Comparison of ENCODE assay signal across 8 cellular contexts in the genomic region with DNA sequence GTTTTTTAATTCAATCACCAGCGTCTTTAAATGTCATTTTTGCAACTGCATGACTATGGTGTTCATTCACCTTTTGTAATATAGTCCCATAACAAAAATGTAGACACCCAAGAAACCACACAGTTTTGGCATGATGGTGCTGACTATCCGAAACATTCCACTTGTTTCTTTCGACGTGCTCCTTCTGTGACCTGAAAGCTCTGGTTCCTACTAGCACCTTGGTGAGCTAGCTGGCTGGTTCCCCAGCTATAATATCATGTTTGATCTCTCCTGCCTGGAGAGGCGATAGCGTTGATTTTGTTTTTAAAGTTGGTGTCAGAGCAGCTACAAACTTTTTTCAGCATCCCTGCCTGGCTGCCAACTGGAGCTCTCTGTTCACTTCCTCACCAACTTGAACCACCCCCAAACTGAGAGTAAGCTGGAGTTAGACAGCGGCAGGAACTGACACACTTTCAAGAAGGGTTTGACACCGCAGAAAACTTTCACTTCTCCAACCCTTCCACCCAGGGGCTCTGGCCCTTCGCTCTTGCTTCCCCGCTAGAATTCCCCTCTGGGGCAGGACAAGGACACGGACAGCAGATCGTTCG. TPM values are rescaled to one million over a fixed set of nuclear protein-coding genes. Genes with fewer than 3 reads are reported as not detected.
A peak's percentile ranks its signal among the peaks of the same experiment; 100 is the strongest.
DNase-seq lines count a peak whose midpoint lies in the region; ATAC-seq and TF ChIP-seq lines count a peak whose summit lies in the region.

No MANE protein-coding gene starts in this region.

- H3K9me3 ChIP-seq in SJSA1 (replicated peaks) (no peaks in the 10 kb centered on the region), heart right ventricle (no peaks in the 10 kb centered on the region)

- H3K27ac ChIP-seq in SJSA1 (peak overlapping the region; percentile 87), heart right ventricle (peak overlapping the region; percentile 86 to 100 (median 99))

- intact Hi-C loops in heart right ventricle (cut with DNase I) (loop anchor here in 7 of 10 donors (2.0 to 10.0 kb wide), 8 partner anchors 15 to 159 kb away; partner anchors contain the start of genes SF3B6 (in 4 of the 7), TP53I3 (in 4 of the 7), WDCP (in 3 of the 7) and UBXN2A (in 2 of the 7)), posterior vena cava (cut with DNase I) (loop anchor here in 1 of 2 donors (10.0 kb wide), 1 partner anchor 159 kb away; the partner anchor contains the start of gene TP53I3)

- TF ChIP-seq CTCF in GM20000 (IDR thresholded peaks at IDR 0.05; ENCODE audit: extremely low read depth, missing control alignments): no peak
- TF ChIP-seq CTCF in heart right ventricle (IDR thresholded peaks at IDR 0.05): no peak

- H3K4me1 ChIP-seq in SJSA1 (replicated peaks): peaks cover 9% of the 10 kb centered on the region; the same call in 1 of the 2 replicates
- peaks cover 2 to 65% (median 49%) of the 10 kb centered on the region in 9 donors for H3K4me1 ChIP-seq in heart right ventricle

- H3K36me3 Mint-ChIP-seq in activated naive CD8-positive, alpha-beta T cell treated with anti-CD3 and anti-CD28 coated beads, Interleukin-2, amount 50 U/mL, for 24 hours (ENCODE audit: low read depth): no peaks in the 10 kb centered on the region

- in situ Hi-C loops in Caki2 (cut with HindIII; ENCODE audit: low pct_unique_long_range_greater_than_20kb, low sequenced_read_pairs): loop anchor here (5.0 kb wide), 1 partner anchor 132 kb away; no protein-coding TSS in a partner anchor

- no peaks in the 10 kb centered on the region for H3K9me3 Mint-ChIP-seq in activated naive CD8-positive, alpha-beta T cell treated with anti-CD3 and anti-CD28 coated beads, Interleukin-2, amount 50 U/mL, for 24 hours

- H3K4me1 Mint-ChIP-seq in activated naive CD8-positive, alpha-beta T cell treated with anti-CD3 and anti-CD28 coated beads, Interleukin-2, amount 50 U/mL, for 24 hours: peaks cover 59% of the 10 kb centered on the region

- peaks cover 8% of the 10 kb centered on the region for H3K36me3 ChIP-seq in SJSA1
- H3K36me3 ChIP-seq in heart right ventricle: peaks cover 0 to 7% (median 0%) of the 10 kb centered on the region in 9 donors

- 1 to 2% methylated on average over 13 of the region's 13 CpGs for WGBS in heart right ventricle, 2 donors

- peak; percentile 56 for DNase-seq in Caki2 (ENCODE audit: low read depth)
- DNase-seq in GM20000 (ENCODE audit: low spot score): peak; percentile 76
- DNase-seq in HK-2 (ENCODE audit: unreplicated experiment): peak; percentile 54
- peak; percentile 54 to 69 for DNase-seq in SJSA1 (ENCODE audit: low read depth in 1 of 2, low spot score in 2 of 2)
- peak; percentile 66 for DNase-seq in activated naive CD8-positive, alpha-beta T cell treated with anti-CD3 and anti-CD28 coated beads, Interleukin-2, amount 50 U/mL, for 24 hours
- DNase-seq in heart right ventricle: peak in 1 of 2 donors; percentile 71
- DNase-seq in posterior vena cava (ENCODE audit: low spot score): peak; percentile 84
- DNase-seq in OCI-M2 (lab: John Stamatoyannopoulos, UW; ENCODE audit: unreplicated experiment): no peak

- H3K27me3 ChIP-seq in SJSA1 (replicated peaks): no peaks in the 10 kb centered on the region
- H3K27me3 ChIP-seq in heart right ventricle: no peaks in the 10 kb centered on the region

- H3K27me3 Mint-ChIP-seq in activated naive CD8-positive, alpha-beta T cell treated with anti-CD3 and anti-CD28 coated beads, Interleukin-2, amount 50 U/mL, for 24 hours: no peaks in the 10 kb centered on the region

- H3K27ac Mint-ChIP-seq in activated naive CD8-positive, alpha-beta T cell treated with anti-CD3 and anti-CD28 coated beads, Interleukin-2, amount 50 U/mL, for 24 hours: peak overlapping the region; percentile 99

- H3K4me3 ChIP-seq in SJSA1: peak overlapping the region; percentile 74
- H3K4me3 ChIP-seq in heart right ventricle: peak overlapping the region; percentile 79 to 99 (median 92)

- ATAC-seq in activated naive CD8-positive, alpha-beta T cell treated with anti-CD3 and anti-CD28 coated beads, Interleukin-2, amount 50 U/mL, for 24 hours: peak; percentile 75
- peak; percentile 39 to 74 (median 55) for ATAC-seq in heart right ventricle

- peak overlapping the region; percentile 88 for H3K4me3 Mint-ChIP-seq in activated naive CD8-positive, alpha-beta T cell treated with anti-CD3 and anti-CD28 coated beads, Interleukin-2, amount 50 U/mL, for 24 hours

RNA-seq across cellular contexts. Expression of gene ATAD2B, which starts 1.1 kb away (rescaled TPM):
- total RNA-seq in Caki2 (2014; rRNA removed; shearing (Covaris generic); ENCODE audit: low replicate concordance): 2.0 and 5.7 TPM in 2 replicates
- total RNA-seq in SJSA1 (2014; rRNA removed; shearing (Covaris generic)): 6.7 and 13.5 TPM in 2 replicates
- 10 to 100 TPM in 2 of 10 donors, 1 to 10 TPM in 8; 6.2 to 11.8 (median 8.8) TPM for total RNA-seq in heart right ventricle
- polyA plus RNA-seq in heart right ventricle: 1 to 10 TPM; 2.2 to 5.9 TPM
- total RNA-seq in posterior vena cava: 10 to 100 TPM; 21.8 to 28.8 TPM

RNA-seq across cellular contexts. Expression of gene UBXN2A, which starts 14.5 kb away (rescaled TPM):
- total RNA-seq in Caki2 (2014; rRNA removed; shearing (Covaris generic); ENCODE audit: low replicate concordance): 16.0 and 24.3 TPM in 2 replicates
- 21.0 and 34.3 TPM in 2 replicates for total RNA-seq in SJSA1 (2014; rRNA removed; shearing (Covaris generic))
- 10 to 100 TPM; 18.8 to 23.8 (median 19.8) TPM for total RNA-seq in heart right ventricle
- 1 to 10 TPM; 7.9 to 8.1 TPM for polyA plus RNA-seq in heart right ventricle
- 10 to 100 TPM; 17.6 to 22.1 TPM for total RNA-seq in posterior vena cava
